8 cellular contexts compared by ENCODE assay signal in genomic region chr6:122789078-122789861, GRCh38. TPM values are rescaled to one million over a fixed set of nuclear protein-coding genes. Genes with fewer than 3 reads are reported as not detected.
A peak's percentile ranks its signal among the peaks of the same experiment; 100 is the strongest.
DNase-seq lines count a peak whose midpoint lies in the region; ATAC-seq and TF ChIP-seq lines count a peak whose summit lies in the region.

TSS of gene SMPDL3A (plus strand) at chr6:122789258. CDS start at chr6:122789347, 89 bp downstream.

- DNase-seq in DMS79 treated with DMSO at 0.1 percent for 48 hours (lab: John Stamatoyannopoulos, UW) (peak; percentile 84), NCI-H748 treated with DMSO at 0.1 percent for 48 hours (lab: John Stamatoyannopoulos, UW) (peak; percentile 79), Right ventricle myocardium inferior (ENCODE audit: missing footprints) (peak; percentile 89), AML-193 (lab: John Stamatoyannopoulos, UW) (no peak)
- DNase-seq in activated naive CD8-positive, alpha-beta T cell treated with anti-CD3 and anti-CD28 coated beads for 36 hours, result peak; percentile 44

- H3K9me3 ChIP-seq in neutrophil, result no peaks in the 10 kb centered on the region

- TF ChIP-seq CTCF in neutrophil (IDR thresholded peaks at IDR 0.05), result no peak

- H3K9me3 Mint-ChIP-seq in activated naive CD8-positive, alpha-beta T cell treated with anti-CD3 and anti-CD28 coated beads for 36 hours, result no peaks in the 10 kb centered on the region

- peaks cover 79% of the 10 kb centered on the region for H3K27me3 Mint-ChIP-seq in activated naive CD8-positive, alpha-beta T cell treated with anti-CD3 and anti-CD28 coated beads for 36 hours

- ATAC-seq in GM19468 (IDR thresholded peaks at IDR 0.05; ENCODE audit: extremely low read depth, unreplicated experiment) (peak; percentile 38), HG03558 (IDR thresholded peaks at IDR 0.05; ENCODE audit: extremely low read depth, unreplicated experiment) (peak; percentile 47), Right ventricle myocardium inferior (peak; percentile 88)

- H3K27me3 ChIP-seq in neutrophil, result peaks cover 96% of the 10 kb centered on the region

- H3K27ac ChIP-seq in neutrophil, result peak within 1 kb of the TSS; percentile 73

- peaks cover 19% of the 10 kb centered on the region for H3K4me1 Mint-ChIP-seq in activated naive CD8-positive, alpha-beta T cell treated with anti-CD3 and anti-CD28 coated beads for 36 hours

- H3K36me3 Mint-ChIP-seq in activated naive CD8-positive, alpha-beta T cell treated with anti-CD3 and anti-CD28 coated beads for 36 hours, result no peaks in the 10 kb centered on the region

- no peak within 1 kb of the TSS for H3K27ac Mint-ChIP-seq in activated naive CD8-positive, alpha-beta T cell treated with anti-CD3 and anti-CD28 coated beads for 36 hours

- H3K4me3 Mint-ChIP-seq in activated naive CD8-positive, alpha-beta T cell treated with anti-CD3 and anti-CD28 coated beads for 36 hours, result peak within 1 kb of the TSS; percentile 89

- H3K36me3 ChIP-seq in neutrophil, result no peaks in the 10 kb centered on the region

- H3K4me1 ChIP-seq in neutrophil (ENCODE audit: control insufficient read depth in 1 of 2, insufficient read depth in 1 of 2, low read depth in 1 of 2, low read length in 1 of 2), result peaks cover 22% of the 10 kb centered on the region in 2 experiments

- intact Hi-C loops in Right ventricle myocardium inferior (cut with DNase I), result no loop called here

- peak within 1 kb of the TSS; percentile 66 to 80 for H3K4me3 ChIP-seq in neutrophil (ENCODE audit: low read depth in 1 of 2, low read length in 1 of 2)

RNA-seq across cellular contexts. Expression of gene SMPDL3A, which starts in this region (rescaled TPM):
- under 1 TPM in 1 of 2 experiments, not detected in 1; 0.30 TPM for total RNA-seq in activated naive CD8-positive, alpha-beta T cell treated with anti-CD3 and anti-CD28 coated beads for 36 hours
- 4.5 TPM for total RNA-seq in Right ventricle myocardium inferior

Comparison
In these comparisons a context has a peak if more than half of its experiments do, and no peak if none do; other contexts are left out.
1. Peak in DNase-seq in activated naive CD8-positive, alpha-beta T cell treated with anti-CD3 and anti-CD28 coated beads for 36 hours; RNA of the gene not detected or under 1 TPM.
2. DNase-seq: peak in DMS79 treated with DMSO at 0.1 percent for 48 hours (single experiment), NCI-H748 treated with DMSO at 0.1 percent for 48 hours (single experiment) and Right ventricle myocardium inferior (single experiment); none in AML-193 (0 of 2).
3. ATAC-seq: peak in every context shown above with its lines; median percentile 88 in Right ventricle myocardium inferior; 47 in HG03558; 38 in GM19468.